ENCODE assay signal across 1 cellular context in the genomic region with DNA sequence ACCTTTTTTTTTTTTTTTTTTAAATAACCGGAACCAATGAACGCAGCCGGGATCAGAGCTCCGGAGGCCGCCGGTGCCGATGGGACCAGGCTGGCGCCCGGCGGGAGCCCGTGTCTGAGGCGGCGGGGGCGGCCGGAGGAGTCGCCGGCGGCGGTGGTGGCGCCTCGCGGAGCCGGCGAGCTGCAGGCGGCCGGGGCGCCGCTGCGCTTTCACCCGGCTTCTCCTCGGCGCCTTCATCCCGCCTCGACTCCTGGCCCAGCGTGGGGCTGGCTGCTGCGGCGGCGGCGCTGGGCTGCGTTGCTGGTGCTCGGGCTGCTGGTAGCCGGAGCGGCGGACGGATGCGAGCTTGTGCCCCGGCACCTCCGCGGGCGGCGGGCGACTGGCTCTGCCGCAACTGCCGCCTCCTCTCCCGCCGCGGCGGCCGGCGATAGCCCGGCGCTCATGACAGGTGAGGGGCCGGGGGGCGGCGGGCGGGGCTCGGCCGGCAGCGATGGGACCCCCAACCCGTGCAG.
TF ChIP-seq lines count a peak whose summit lies in the region.

No MANE protein-coding gene starts in this region.

TF ChIP-seq in K562, 482 proteins besides CTCF, POLR2A, EP300 and RAD21 (continued from another document):
- TF ChIP-seq, protein P1, sequence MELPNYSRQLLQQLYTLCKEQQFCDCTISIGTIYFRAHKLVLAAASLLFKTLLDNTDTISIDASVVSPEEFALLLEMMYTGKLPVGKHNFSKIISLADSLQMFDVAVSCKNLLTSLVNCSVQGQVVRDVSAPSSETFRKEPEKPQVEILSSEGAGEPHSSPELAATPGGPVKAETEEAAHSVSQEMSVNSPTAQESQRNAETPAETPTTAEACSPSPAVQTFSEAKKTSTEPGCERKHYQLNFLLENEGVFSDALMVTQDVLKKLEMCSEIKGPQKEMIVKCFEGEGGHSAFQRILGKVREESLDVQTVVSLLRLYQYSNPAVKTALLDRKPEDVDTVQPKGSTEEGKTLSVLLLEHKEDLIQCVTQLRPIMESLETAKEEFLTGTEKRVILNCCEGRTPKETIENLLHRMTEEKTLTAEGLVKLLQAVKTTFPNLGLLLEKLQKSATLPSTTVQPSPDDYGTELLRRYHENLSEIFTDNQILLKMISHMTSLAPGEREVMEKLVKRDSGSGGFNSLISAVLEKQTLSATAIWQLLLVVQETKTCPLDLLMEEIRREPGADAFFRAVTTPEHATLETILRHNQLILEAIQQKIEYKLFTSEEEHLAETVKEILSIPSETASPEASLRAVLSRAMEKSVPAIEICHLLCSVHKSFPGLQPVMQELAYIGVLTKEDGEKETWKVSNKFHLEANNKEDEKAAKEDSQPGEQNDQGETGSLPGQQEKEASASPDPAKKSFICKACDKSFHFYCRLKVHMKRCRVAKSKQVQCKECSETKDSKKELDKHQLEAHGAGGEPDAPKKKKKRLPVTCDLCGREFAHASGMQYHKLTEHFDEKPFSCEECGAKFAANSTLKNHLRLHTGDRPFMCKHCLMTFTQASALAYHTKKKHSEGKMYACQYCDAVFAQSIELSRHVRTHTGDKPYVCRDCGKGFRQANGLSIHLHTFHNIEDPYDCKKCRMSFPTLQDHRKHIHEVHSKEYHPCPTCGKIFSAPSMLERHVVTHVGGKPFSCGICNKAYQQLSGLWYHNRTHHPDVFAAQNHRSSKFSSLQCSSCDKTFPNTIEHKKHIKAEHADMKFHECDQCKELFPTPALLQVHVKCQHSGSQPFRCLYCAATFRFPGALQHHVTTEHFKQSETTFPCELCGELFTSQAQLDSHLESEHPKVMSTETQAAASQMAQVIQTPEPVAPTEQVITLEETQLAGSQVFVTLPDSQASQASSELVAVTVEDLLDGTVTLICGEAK (IDR thresholded peaks at IDR 0.05), result no peak
- TF ChIP-seq, protein P1 (CRISPR knock-in tag; IDR thresholded peaks at IDR 0.05), result no peak
- no peak for TF ChIP-seq ZNF785 (CRISPR knock-in tag; IDR thresholded peaks at IDR 0.05)
- no peak for TF ChIP-seq ZNF644 (tag; IDR thresholded peaks at IDR 0.05; ENCODE audit: low read depth)
- peak; percentile 66 for TF ChIP-seq CTBP1 (IDR thresholded peaks at IDR 0.05; ENCODE audit: borderline replicate concordance)
- TF ChIP-seq TBP (optimal IDR thresholded peaks at IDR 0.05; ENCODE audit: low read depth, low read length), result peak; percentile 8
- no peak for TF ChIP-seq ZBED1 (IDR thresholded peaks at IDR 0.05)
- TF ChIP-seq NFE2L1 (tag; IDR thresholded peaks at IDR 0.05; ENCODE audit: borderline replicate concordance, low read depth), result no peak
- TF ChIP-seq SIN3B (IDR thresholded peaks at IDR 0.05; ENCODE audit: low read depth), result peak; percentile 49
- TF ChIP-seq HMGN3 (IDR thresholded peaks at IDR 0.05; ENCODE audit: borderline replicate concordance, extremely low read depth, insufficient read length, low read depth, low read length), result peak; percentile 19
- TF ChIP-seq ARHGAP35 (IDR thresholded peaks at IDR 0.05; ENCODE audit: partially characterized antibody), result no peak
- no peak for TF ChIP-seq CBX5 (IDR thresholded peaks at IDR 0.05; ENCODE audit: borderline replicate concordance, low read depth)
- no peak for TF ChIP-seq RBM39 (optimal IDR thresholded peaks at IDR 0.05; ENCODE audit: low read depth, low read length)
- TF ChIP-seq MBD2 (IDR thresholded peaks at IDR 0.05; ENCODE audit: borderline replicate concordance, low read depth), result no peak
- no peak for TF ChIP-seq ZBTB2 (IDR thresholded peaks at IDR 0.05)
- no peak for TF ChIP-seq KAT8 (IDR thresholded peaks at IDR 0.05; ENCODE audit: low read depth)
- TF ChIP-seq TCF7L2 (IDR thresholded peaks at IDR 0.05; ENCODE audit: low read depth, low read length), result no peak
- TF ChIP-seq RNF2 (IDR thresholded peaks at IDR 0.05), result no peak
- TF ChIP-seq TOE1 (IDR thresholded peaks at IDR 0.05; ENCODE audit: borderline replicate concordance), result no peak
- TF ChIP-seq TOE1 (CRISPR knock-in tag; IDR thresholded peaks at IDR 0.05; ENCODE audit: borderline replicate concordance, low read depth), result no peak
- peak; percentile 80 for TF ChIP-seq CHD1 (IDR thresholded peaks at IDR 0.05; ENCODE audit: low read length)
- TF ChIP-seq KDM4B (IDR thresholded peaks at IDR 0.05; ENCODE audit: borderline replicate concordance in 2 of 2, low read depth in 1 of 2), result no peak
- TF ChIP-seq POLR2G (IDR thresholded peaks at IDR 0.05; ENCODE audit: low read depth, low read length), result peak; percentile 65
- TF ChIP-seq ZNF134 (CRISPR knock-in tag; conservative IDR thresholded peaks at IDR 0.05), result no peak
